In the genomic region with DNA sequence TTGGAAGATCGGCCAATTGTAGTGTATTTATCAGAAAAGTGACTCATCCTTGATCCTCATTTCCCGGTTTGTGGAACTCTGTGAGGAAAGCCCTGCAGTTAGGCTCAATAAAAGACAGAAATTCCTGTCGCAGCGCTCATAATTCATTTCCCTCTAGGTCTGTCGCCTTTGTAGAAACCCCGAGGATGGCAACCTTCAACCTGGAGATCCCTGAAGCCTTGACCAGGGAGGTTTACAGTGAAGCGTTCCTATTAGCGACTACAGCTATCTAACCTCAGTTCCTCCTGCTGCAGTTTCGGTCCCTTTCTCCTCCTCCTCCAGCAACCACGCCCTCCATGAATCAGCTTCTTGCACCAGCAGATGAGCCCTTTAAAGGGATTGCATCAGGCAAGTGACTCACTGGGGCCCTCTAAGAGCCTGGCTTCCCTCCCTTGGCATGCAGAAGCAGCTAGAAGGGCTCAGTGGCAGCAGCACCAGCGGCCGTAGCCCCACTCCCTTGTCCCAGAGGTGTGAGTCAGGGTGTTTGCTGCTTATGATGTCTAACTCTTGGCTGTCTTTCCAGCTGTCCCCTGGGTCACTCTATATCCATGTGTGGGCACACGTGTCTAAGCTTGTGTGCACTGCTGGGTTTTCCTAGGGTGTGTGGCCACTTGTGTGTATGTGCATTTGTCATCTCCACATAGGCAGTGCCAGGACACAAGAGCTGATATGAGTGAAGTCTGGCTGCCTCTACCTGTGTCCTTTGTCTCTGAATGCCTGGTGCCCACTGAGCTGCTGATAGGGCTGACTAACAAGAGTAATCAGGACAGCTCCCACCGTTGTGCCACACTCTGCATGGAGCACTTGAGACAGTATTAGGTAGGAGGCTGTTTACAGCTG, we compare ENCODE assay signal across 8 cellular contexts. TPM values are rescaled to one million over a fixed set of nuclear protein-coding genes. Genes with fewer than 3 reads are reported as not detected.
A peak's percentile ranks its signal among the peaks of the same experiment; 100 is the strongest.
DNase-seq lines count a peak whose midpoint lies in the region; ATAC-seq, FAIRE-seq and TF ChIP-seq lines count a peak whose summit lies in the region.

No MANE protein-coding gene starts in this region.

- H3K9me3 ChIP-seq in SU-DHL-6 (ENCODE audit: insufficient read depth, low read length): no peaks in the 10 kb centered on the region
- no peaks in the 10 kb centered on the region for H3K9me3 ChIP-seq in heart right ventricle
- no peaks in the 10 kb centered on the region for H3K9me3 ChIP-seq in upper lobe of left lung

- TF ChIP-seq CTCF in HFF-Myc (IDR thresholded peaks at IDR 0.05; ENCODE audit: low read depth, low read length, missing control alignments): no peak
- TF ChIP-seq CTCF in SU-DHL-6 (IDR thresholded peaks at IDR 0.05; ENCODE audit: insufficient read depth, low read length, poor library complexity, severe bottlenecking): no peak
- no peak for TF ChIP-seq CTCF in heart right ventricle (IDR thresholded peaks at IDR 0.05)
- TF ChIP-seq CTCF in upper lobe of left lung (IDR thresholded peaks at IDR 0.05): peak in 1 of 6 experiments; percentile 6

- H3K36me3 ChIP-seq in SU-DHL-6 (ENCODE audit: low read length) (no peaks in the 10 kb centered on the region), heart right ventricle (peaks cover 0 to 21% (median 7%) of the 10 kb centered on the region in 9 donors), upper lobe of left lung (peaks cover 0 to 12% (median 11%) of the 10 kb centered on the region in 4 donors)

- H3K79me2 ChIP-seq in SU-DHL-6 (ENCODE audit: insufficient read depth, low read length): peaks cover 37% of the 10 kb centered on the region

- FAIRE-seq in G401.6 (lab: Jason Lieb, UNC): peak; percentile 91

- DNase-seq in HFF-Myc (ENCODE audit: extremely low read depth, low read depth) (peak; percentile 99), NCI-H1092 treated with DMSO at 0.1 percent for 48 hours (lab: John Stamatoyannopoulos, UW) (peak; percentile 64), heart right ventricle (peak; percentile 83 to 94), pons (ENCODE audit: low spot score) (peak; percentile 96), upper lobe of left lung (peak; percentile 84 to 99)
- peak; percentile 89 for DNase-seq in activated naive CD8-positive, alpha-beta T cell treated with anti-CD3 and anti-CD28 coated beads, Interleukin-2, amount 50 U/mL, for 24 hours

- peaks cover 3% of the 10 kb centered on the region; the same call in 1 of the 2 replicates for H4K20me1 ChIP-seq in SU-DHL-6 (ENCODE audit: low read depth, low read length)

- H3K27ac ChIP-seq in SU-DHL-6 (ENCODE audit: low read depth, low read length): peak overlapping the region; percentile 96
- H3K27ac ChIP-seq in heart right ventricle: peak overlapping the region; percentile 78 to 99 (median 96)
- H3K27ac ChIP-seq in upper lobe of left lung: peak overlapping the region; percentile 95 to 100 (median 97)

- H3K27me3 ChIP-seq in SU-DHL-6 (ENCODE audit: low read length) (no peaks in the 10 kb centered on the region), heart right ventricle (no peaks in the 10 kb centered on the region), upper lobe of left lung (no peaks in the 10 kb centered on the region)

- H3K4me3 Mint-ChIP-seq in activated naive CD8-positive, alpha-beta T cell treated with anti-CD3 and anti-CD28 coated beads, Interleukin-2, amount 50 U/mL, for 24 hours: peak overlapping the region; percentile 91

- H3K4me1 Mint-ChIP-seq in activated naive CD8-positive, alpha-beta T cell treated with anti-CD3 and anti-CD28 coated beads, Interleukin-2, amount 50 U/mL, for 24 hours: peaks cover 69% of the 10 kb centered on the region

- H3K4me3 ChIP-seq in HFF-Myc (replicated peaks; ENCODE audit: low read depth, low read length) (peak overlapping the region; percentile 49), SU-DHL-6 (ENCODE audit: insufficient read depth, low read length, poor library complexity, severe bottlenecking) (peak overlapping the region; percentile 60), heart right ventricle (peak overlapping the region in 9 of 10 donors; percentile 59 to 100 (median 95)), upper lobe of left lung (peak overlapping the region; percentile 12 to 97 (median 83))

- TF ChIP-seq POLR2A in upper lobe of left lung (IDR thresholded peaks at IDR 0.05): peak in 3 of 4 donors; percentile 82 to 94 (median 92)

- no peaks in the 10 kb centered on the region for H3K9me2 ChIP-seq in SU-DHL-6 (replicated peaks; ENCODE audit: insufficient read depth, low read length)

- peak overlapping the region; percentile 74 for H3K9ac ChIP-seq in SU-DHL-6 (ENCODE audit: low read length)

- H3F3A ChIP-seq in SU-DHL-6 (ENCODE audit: insufficient read depth): peaks cover 48% of the 10 kb centered on the region

- 0 to 2% methylated on average over 14 of the region's 14 CpGs for WGBS in heart right ventricle, 2 donors
- WGBS in upper lobe of left lung, 2 donors: 0 to 3% methylated on average over 13 to 14 of the region's 14 CpGs

- H3K4me1 ChIP-seq in heart right ventricle: peaks cover 11 to 86% (median 69%) of the 10 kb centered on the region in 9 donors
- peaks cover 37 to 48% (median 44%) of the 10 kb centered on the region in 4 donors for H3K4me1 ChIP-seq in upper lobe of left lung

- peak overlapping the region; percentile 96 for H3K4me2 ChIP-seq in SU-DHL-6 (ENCODE audit: low read depth, low read length, poor library complexity, severe bottlenecking)

- peak; percentile 77 for ATAC-seq in activated naive CD8-positive, alpha-beta T cell treated with anti-CD3 and anti-CD28 coated beads, Interleukin-2, amount 50 U/mL, for 24 hours
- ATAC-seq in heart right ventricle (peak; percentile 75 to 93 (median 84)), upper lobe of left lung (ENCODE audit: low FRiP score in 2 of 2) (peak; percentile 89 to 94)

- TF ChIP-seq EP300 in upper lobe of left lung (IDR thresholded peaks at IDR 0.05): peak in 2 of 4 donors; percentile 67 to 93

- no peaks in the 10 kb centered on the region for H3K9me3 Mint-ChIP-seq in activated naive CD8-positive, alpha-beta T cell treated with anti-CD3 and anti-CD28 coated beads, Interleukin-2, amount 50 U/mL, for 24 hours

- peak overlapping the region; percentile 100 for H3K27ac Mint-ChIP-seq in activated naive CD8-positive, alpha-beta T cell treated with anti-CD3 and anti-CD28 coated beads, Interleukin-2, amount 50 U/mL, for 24 hours

- intact Hi-C loops in heart right ventricle (cut with DNase I): loop anchor here in 3 of 10 donors (1.0 to 10.0 kb wide), 5 partner anchors 11 to 242 kb away; partner anchors contain the start of genes EVA1B (in 1 of the 3), LSM10 (in 1 of the 3), THRAP3 (in 1 of the 3) and TRAPPC3 (in 1 of the 3)

- H3K27me3 Mint-ChIP-seq in activated naive CD8-positive, alpha-beta T cell treated with anti-CD3 and anti-CD28 coated beads, Interleukin-2, amount 50 U/mL, for 24 hours: no peaks in the 10 kb centered on the region

- no peak overlapping the region for H2AFZ ChIP-seq in SU-DHL-6 (ENCODE audit: low read depth, low read length, severe bottlenecking)

- H3K36me3 Mint-ChIP-seq in activated naive CD8-positive, alpha-beta T cell treated with anti-CD3 and anti-CD28 coated beads, Interleukin-2, amount 50 U/mL, for 24 hours (ENCODE audit: low read depth): peaks cover 19% of the 10 kb centered on the region

RNA-seq across cellular contexts. Expression of gene STK40, which starts 0.8 kb away (rescaled TPM):
- total RNA-seq in heart right ventricle (10 to 100 TPM; 45.2 to 81.6 (median 60.8) TPM), upper lobe of left lung (100 to 1,000 TPM in 1 of 6 donors, 10 to 100 TPM in 5; 26.2 to 100 (median 69.1) TPM)
- 10 to 100 TPM; 15.5 to 29.3 TPM for polyA plus RNA-seq in heart right ventricle

RNA-seq across cellular contexts. Expression of gene LSM10, which starts 11.2 kb away (rescaled TPM):
- total RNA-seq in heart right ventricle (10 to 100 TPM; 35.2 to 69.6 (median 44.7) TPM), upper lobe of left lung (10 to 100 TPM; 19.1 to 54.6 (median 35.8) TPM)
- 10 to 100 TPM; 78.4 to 82.6 TPM for polyA plus RNA-seq in heart right ventricle

Comparison
In these comparisons a context has a peak if more than half of its experiments do, and no peak if none do; other contexts are left out.
1. Peak in every context shown above with its lines: DNase-seq, ATAC-seq, H3K4me3 ChIP-seq and H3K27ac ChIP-seq.